In genomic region chr2:223601932-223602676, GRCh38 we compare ENCODE assay signal across 8 cellular contexts. TPM values are rescaled to one million over a fixed set of nuclear protein-coding genes. Genes with fewer than 3 reads are reported as not detected.
DNase-seq lines count a peak whose midpoint lies in the region; ATAC-seq, FAIRE-seq and TF ChIP-seq lines count a peak whose summit lies in the region.

A gene with protein sequence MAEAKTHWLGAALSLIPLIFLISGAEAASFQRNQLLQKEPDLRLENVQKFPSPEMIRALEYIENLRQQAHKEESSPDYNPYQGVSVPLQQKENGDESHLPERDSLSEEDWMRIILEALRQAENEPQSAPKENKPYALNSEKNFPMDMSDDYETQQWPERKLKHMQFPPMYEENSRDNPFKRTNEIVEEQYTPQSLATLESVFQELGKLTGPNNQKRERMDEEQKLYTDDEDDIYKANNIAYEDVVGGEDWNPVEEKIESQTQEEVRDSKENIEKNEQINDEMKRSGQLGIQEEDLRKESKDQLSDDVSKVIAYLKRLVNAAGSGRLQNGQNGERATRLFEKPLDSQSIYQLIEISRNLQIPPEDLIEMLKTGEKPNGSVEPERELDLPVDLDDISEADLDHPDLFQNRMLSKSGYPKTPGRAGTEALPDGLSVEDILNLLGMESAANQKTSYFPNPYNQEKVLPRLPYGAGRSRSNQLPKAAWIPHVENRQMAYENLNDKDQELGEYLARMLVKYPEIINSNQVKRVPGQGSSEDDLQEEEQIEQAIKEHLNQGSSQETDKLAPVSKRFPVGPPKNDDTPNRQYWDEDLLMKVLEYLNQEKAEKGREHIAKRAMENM (minus strand): TSS chr2:223602361. CDS start chr2:223599282, 3,079 bp downstream.

- no peak within 1 kb of the TSS for H2AFZ ChIP-seq in Loucy (ENCODE audit: low read length)

- no peak within 1 kb of the TSS for H3K27ac ChIP-seq in DOHH2 (ENCODE audit: low read depth, low read length)
- no peak within 1 kb of the TSS for H3K27ac ChIP-seq in kidney (ENCODE audit: low read depth in 2 of 2, low read length in 2 of 2)

- H3K9me3 ChIP-seq in DOHH2 (ENCODE audit: control insufficient read depth, insufficient read depth, low read length), result no peaks in the 10 kb centered on the region
- no peaks in the 10 kb centered on the region for H3K9me3 ChIP-seq in Loucy (ENCODE audit: insufficient read depth, low read depth, low read length)
- H3K9me3 ChIP-seq in kidney (ENCODE audit: control insufficient read depth in 1 of 2, low read length in 2 of 2), result no peaks in the 10 kb centered on the region

- no peak for FAIRE-seq in bronchial epithelial cell (lab: Jason Lieb, UNC)
- peak; percentile 50 for FAIRE-seq in kidney (lab: Jason Lieb, UNC)

- no peaks in the 10 kb centered on the region for H3K9me2 ChIP-seq in DOHH2 (replicated peaks; ENCODE audit: control insufficient read depth, low read length)
- no peaks in the 10 kb centered on the region for H3K9me2 ChIP-seq in Loucy (replicated peaks; ENCODE audit: low read depth, low read length)

- H4K20me1 ChIP-seq in DOHH2 (ENCODE audit: control insufficient read depth, insufficient read depth, low read depth, low read length) (no peaks in the 10 kb centered on the region), Loucy (ENCODE audit: insufficient read depth, low read length, poor library complexity, severe bottlenecking) (no peaks in the 10 kb centered on the region)

- DNase-seq in RPMI7951 (ENCODE audit: low read depth), result peak; percentile 89
- peak; percentile 63 for DNase-seq in bronchial epithelial cell (ENCODE audit: low read depth)
- DNase-seq in kidney, result peak; percentile 91
- DNase-seq in stimulated activated CD4-positive, alpha-beta T cell treated with anti-CD3 and anti-CD28 coated beads, Interleukin-15, amount 100 ng/mL, for 24 hours, result peak; percentile 51
- DNase-seq in 8988T, result no peak

- intact Hi-C loops in kidney (cut with DNase I), result no loop called here

- peak; percentile 81 for ATAC-seq in GM21717 (IDR thresholded peaks at IDR 0.05; ENCODE audit: unreplicated experiment)

- no peaks in the 10 kb centered on the region for H3K79me2 ChIP-seq in DOHH2 (ENCODE audit: control insufficient read depth, low read length)
- H3K79me2 ChIP-seq in Loucy (ENCODE audit: insufficient read depth, low read length), result no peaks in the 10 kb centered on the region

- H3K9ac ChIP-seq in Loucy (ENCODE audit: low read depth, low read length, poor library complexity, severe bottlenecking), result no peak within 1 kb of the TSS
- H3K9ac ChIP-seq in kidney (ENCODE audit: low read length in 2 of 2), result no peak within 1 kb of the TSS

- TF ChIP-seq CTCF in DOHH2 (IDR thresholded peaks at IDR 0.05; ENCODE audit: low read depth, low read length, poor library complexity, severe bottlenecking), result peak; percentile 35
- peak; percentile 32; the same call in 1 of the 2 replicates for TF ChIP-seq CTCF in Loucy (conservative IDR thresholded peaks at IDR 0.05; ENCODE audit: low read length)
- no peak for TF ChIP-seq CTCF in bronchial epithelial cell (IDR thresholded peaks at IDR 0.05; ENCODE audit: insufficient read depth, low read length, severe bottlenecking)
- TF ChIP-seq CTCF in kidney (IDR thresholded peaks at IDR 0.05; ENCODE audit: borderline replicate concordance, extremely low read depth, insufficient read depth), result peak; percentile 13

- H3K36me3 ChIP-seq in DOHH2 (ENCODE audit: control insufficient read depth, low read length), result no peaks in the 10 kb centered on the region
- no peaks in the 10 kb centered on the region for H3K36me3 ChIP-seq in Loucy (ENCODE audit: insufficient read depth, low read length)
- H3K36me3 ChIP-seq in bronchial epithelial cell (ENCODE audit: control insufficient read depth, insufficient read depth, low read length), result no peaks in the 10 kb centered on the region
- no peaks in the 10 kb centered on the region for H3K36me3 ChIP-seq in kidney (ENCODE audit: control insufficient read depth in 1 of 2, insufficient read depth in 2 of 2, low read length in 2 of 2)

- H3K4me1 ChIP-seq in DOHH2 (ENCODE audit: control insufficient read depth, low read length), result no peaks in the 10 kb centered on the region
- H3K4me1 ChIP-seq in Loucy (ENCODE audit: insufficient read depth, low read length, poor library complexity, severe bottlenecking), result peaks cover 7% of the 10 kb centered on the region
- no peaks in the 10 kb centered on the region for H3K4me1 ChIP-seq in kidney (ENCODE audit: control insufficient read depth in 1 of 2, insufficient read depth in 1 of 2, low read depth in 1 of 2, low read length in 2 of 2)

- H3K4me2 ChIP-seq in DOHH2 (ENCODE audit: low read length) (no peak within 1 kb of the TSS), Loucy (ENCODE audit: low read depth, low read length, poor library complexity, severe bottlenecking) (peak within 1 kb of the TSS; percentile 67)

- 0 out of 2 replicates have a peak, but pooled peaks cover 2% of the 10 kb centered on the region for H3K27me3 ChIP-seq in DOHH2 (ENCODE audit: control insufficient read depth, low read length)
- no peaks in the 10 kb centered on the region for H3K27me3 ChIP-seq in Loucy (ENCODE audit: insufficient read depth, low read length, poor library complexity, severe bottlenecking)
- no peaks in the 10 kb centered on the region for H3K27me3 ChIP-seq in bronchial epithelial cell (ENCODE audit: control insufficient read depth, insufficient read depth, low read length)

- H3F3A ChIP-seq in DOHH2 (ENCODE audit: control insufficient read depth, insufficient read depth), result no peaks in the 10 kb centered on the region
- H3F3A ChIP-seq in Loucy (ENCODE audit: low read depth), result no peaks in the 10 kb centered on the region

- no peak within 1 kb of the TSS for H3K4me3 ChIP-seq in DOHH2 (ENCODE audit: low read length)
- peak within 1 kb of the TSS; percentile 65 for H3K4me3 ChIP-seq in Loucy (ENCODE audit: low read length, poor library complexity, severe bottlenecking)
- H3K4me3 ChIP-seq in bronchial epithelial cell (ENCODE audit: low read depth, low read length), result no peak within 1 kb of the TSS
- no peak within 1 kb of the TSS for H3K4me3 ChIP-seq in kidney (ENCODE audit: low read length in 2 of 2)

RNA-seq across cellular contexts. Expression of the gene that starts here (rescaled TPM):
- total RNA-seq in RPMI7951 (2014; rRNA removed; shearing (Covaris generic)), result 57.7 and 79.7 TPM in 2 replicates
- total RNA-seq in bronchial epithelial cell, result 0.13 and 0.26 TPM in 2 replicates
- 0.57 TPM for total RNA-seq in kidney
- polyA plus RNA-seq in kidney (ENCODE audit: insufficient read depth, low read depth, low replicate concordance), result 0.30 TPM

Comparison
In these comparisons a context has a peak if more than half of its experiments do, and no peak if none do; other contexts are left out.
1. RNA of the gene that starts here (total RNA-seq): 57.7 to 79.7 TPM in RPMI7951; 0.57 TPM in kidney (single experiment) and 0.13 to 0.26 TPM in bronchial epithelial cell; every median in the first group is over 10 times any median in the second.
2. Peak in DNase-seq in bronchial epithelial cell; RNA of the gene not detected or under 1 TPM.
3. Peak in DNase-seq in kidney; RNA of the gene not detected or under 1 TPM.